21 cellular contexts compared by ENCODE assay signal in the genomic region with DNA sequence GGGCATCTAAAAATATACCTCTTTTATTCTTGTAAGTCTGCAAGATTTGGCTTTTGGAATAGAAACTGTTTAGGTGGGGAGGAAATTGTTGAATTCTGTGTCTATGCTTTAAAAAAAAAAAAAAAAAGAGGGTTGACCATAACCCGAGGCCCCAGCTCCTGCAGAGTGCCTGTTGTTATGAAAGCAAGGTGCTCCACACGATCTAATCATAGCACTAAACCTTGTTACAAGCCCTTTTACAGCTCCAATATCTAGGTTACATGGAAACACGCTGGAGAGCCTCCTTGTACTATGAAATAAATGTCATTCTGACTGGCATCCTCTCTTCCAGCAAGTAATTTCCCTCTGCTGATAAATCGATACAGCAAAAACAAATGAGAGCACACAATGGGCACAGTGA.
DNase-seq lines count a peak whose midpoint lies in the region; ATAC-seq and TF ChIP-seq lines count a peak whose summit lies in the region.
"Had no signal": no experiment of that assay in that cellular context is flagged by ENCODE, and none has a peak within 500 bp of the region (broad histone marks: within the 10 kb centered on the region; RNA-seq: fewer than 3 reads in every experiment).

No MANE protein-coding gene starts in this region.

- H3K79me1 ChIP-seq in H9 (ENCODE audit: insufficient read depth, low read depth, low read length, poor library complexity, severe bottlenecking), result no peaks in the 10 kb centered on the region

- peak overlapping the region; percentile 26 for H2BK20ac ChIP-seq in H9 (ENCODE audit: low read depth, low read length, poor library complexity, severe bottlenecking)

- H4K20me1 ChIP-seq in H9 (ENCODE audit: control insufficient read depth, insufficient read depth, insufficient read length), result no peaks in the 10 kb centered on the region

- H3K14ac ChIP-seq in H9 (ENCODE audit: insufficient read depth, low read length), result no peak overlapping the region

- H3K27ac ChIP-seq in H9 (ENCODE audit: insufficient read length, low read depth, low read length), result no peak overlapping the region
- H3K27ac ChIP-seq: C4-2B, skin epidermis had no signal

- no CpG with 5 or more reads among the region's 4 CpGs for WGBS in H9 (ENCODE audit: extremely low coverage, insufficient read length, low lambda C conversion rate)

- H3K23ac ChIP-seq in H9 (ENCODE audit: insufficient read length, low read depth, low read length), result no peak overlapping the region

- H2BK5ac ChIP-seq in H9 (ENCODE audit: insufficient read length, low read length), result no peak overlapping the region

- H3K4me1 Mint-ChIP-seq in H9 (peaks cover 49 to 54% of the 10 kb centered on the region in 2 experiments), brain (peaks cover 40% of the 10 kb centered on the region), nephron progenitor cell (peaks cover 23% of the 10 kb centered on the region)
- H3K4me1 Mint-ChIP-seq: stimulated activated naive B cell treated with anti-CD40 and anti-IgM and Interleukin-4, amounts not matched to agents 10 μg/mL and 1 μg/mL and 100 μg/mL, for 72 hours had no signal

- H3K9ac ChIP-seq in H9 (ENCODE audit: extremely low read depth, insufficient read length, low read length), result no peak overlapping the region

- no peaks in the 10 kb centered on the region for H3K9me3 ChIP-seq in H9 (ENCODE audit: control insufficient read depth, low read depth, low read length)

- no peaks in the 10 kb centered on the region for H3K23me2 ChIP-seq in H9 (ENCODE audit: insufficient read length, low read depth, low read length, poor library complexity, severe bottlenecking)

- ATAC-seq in HG03432 (IDR thresholded peaks at IDR 0.05; ENCODE audit: unreplicated experiment) (no peak), GM19328 (IDR thresholded peaks at IDR 0.05; ENCODE audit: unreplicated experiment) (no peak), HG03571 (IDR thresholded peaks at IDR 0.05; ENCODE audit: unreplicated experiment) (no peak)
- ATAC-seq: activated T-cell treated with anti-CD3 and anti-CD28 coated beads, Interleukin-2, amount 50 U/mL, for 4 hours; stimulated activated naive B cell treated with anti-CD40 and anti-IgM and Interleukin-4, amounts not matched to agents 10 μg/mL and 1 μg/mL and 100 μg/mL, for 72 hours had no signal

- H2BK12ac ChIP-seq in H9 (ENCODE audit: insufficient read length, low read depth, low read length), result no peak overlapping the region

- peaks cover 0 to 5% of the 10 kb centered on the region in 2 experiments; a peak in 2 of 5 replicates for H3K9me3 Mint-ChIP-seq in H9
- peaks cover 0 to 16% (median 4%) of the 10 kb centered on the region in 5 experiments for H3K9me3 Mint-ChIP-seq in brain
- H3K9me3 Mint-ChIP-seq in nephron progenitor cell, result peaks cover 8% of the 10 kb centered on the region
- H3K9me3 Mint-ChIP-seq: activated T-cell treated with anti-CD3 and anti-CD28 coated beads, Interleukin-2, amount 50 U/mL, for 4 hours had no signal

- DNase-seq in H9, result peak; percentile 41
- peak; percentile 69 for DNase-seq in NCI-H1092 treated with DMSO at 0.1 percent for 48 hours (lab: John Stamatoyannopoulos, UW)
- DNase-seq in nephron progenitor cell, result no peak
- DNase-seq in SIG-M5 treated with dmso at 0.1 percent for 504 hours (lab: John Stamatoyannopoulos, UW; ENCODE audit: unreplicated experiment), result no peak
- DNase-seq: activated CD8-positive, alpha-beta memory T cell treated with anti-CD3 and anti-CD28 coated beads for 24 hours; activated naive CD4-positive, alpha-beta T cell treated with Interleukin-2 at 50 U/mL for 16 hours; activated T-cell treated with anti-CD3 and anti-CD28 coated beads, Interleukin-2, amount 50 U/mL, for 4 hours; cortex of kidney; EL; GOT3; head of caudate nucleus; NCI-H187 treated with DMSO at 0.1 percent for 48 hours; NCI-H524 treated with DMSO at 0.1 percent for 48 hours; SHP77 treated with DMSO at 0.1 percent for 48 hours; stimulated activated naive B cell treated with anti-CD40 and anti-IgM and Interleukin-4, amounts not matched to agents 10 μg/mL and 1 μg/mL and 100 μg/mL, for 72 hours had no signal

- peak overlapping the region; percentile 6 for H2BK120ac ChIP-seq in H9 (ENCODE audit: low read depth, low read length, poor library complexity, severe bottlenecking)

- peaks cover 0 to 7% (median 0%) of the 10 kb centered on the region in 3 experiments; a peak in 2 of 7 replicates for H3K36me3 Mint-ChIP-seq in H9 (ENCODE audit: insufficient read depth in 1 of 3, low read depth in 3 of 3)
- peaks cover 5% of the 10 kb centered on the region for H3K36me3 Mint-ChIP-seq in brain
- peaks cover 8% of the 10 kb centered on the region for H3K36me3 Mint-ChIP-seq in nephron progenitor cell (ENCODE audit: low read depth)
- H3K36me3 Mint-ChIP-seq: stimulated activated naive B cell treated with anti-CD40 and anti-IgM and Interleukin-4, amounts not matched to agents 10 μg/mL and 1 μg/mL and 100 μg/mL, for 72 hours had no signal

- H3K79me2 ChIP-seq in H9 (ENCODE audit: insufficient read depth, low read length), result no peaks in the 10 kb centered on the region

- no peak for TF ChIP-seq CTCF in H9 (conservative IDR thresholded peaks at IDR 0.05)
- TF ChIP-seq CTCF in brain (conservative IDR thresholded peaks at IDR 0.05), result no peak
- TF ChIP-seq CTCF in nephron progenitor cell (IDR thresholded peaks at IDR 0.05), result no peak

- H2AK5ac ChIP-seq in H9 (ENCODE audit: insufficient read length, low read length), result no peak overlapping the region

- H3K4me3 Mint-ChIP-seq in H9 (peak overlapping the region; percentile 17 to 45; a peak in 3 of 5 replicates), brain (peak overlapping the region; percentile 33 to 67 (median 51)), nephron progenitor cell (no peak overlapping the region)
- H3K4me3 Mint-ChIP-seq: activated T-cell treated with anti-CD3 and anti-CD28 coated beads, Interleukin-2, amount 50 U/mL, for 4 hours; stimulated activated naive B cell treated with anti-CD40 and anti-IgM and Interleukin-4, amounts not matched to agents 10 μg/mL and 1 μg/mL and 100 μg/mL, for 72 hours had no signal

- no peaks in the 10 kb centered on the region for H3K27me3 Mint-ChIP-seq in H9 (ENCODE audit: low read depth)
- H3K27me3 Mint-ChIP-seq in brain, result no peaks in the 10 kb centered on the region
- no peaks in the 10 kb centered on the region for H3K27me3 Mint-ChIP-seq in nephron progenitor cell (ENCODE audit: low read depth, poor library complexity)
- H3K27me3 Mint-ChIP-seq: stimulated activated naive B cell treated with anti-CD40 and anti-IgM and Interleukin-4, amounts not matched to agents 10 μg/mL and 1 μg/mL and 100 μg/mL, for 72 hours had no signal

- H3K4ac ChIP-seq in H9 (ENCODE audit: low read depth, low read length), result no peak overlapping the region

- peak overlapping the region; percentile 65 to 94 (median 76); a peak in 6 of 7 replicates for H3K27ac Mint-ChIP-seq in H9
- peak overlapping the region; percentile 47 to 78 (median 74) for H3K27ac Mint-ChIP-seq in brain
- peak overlapping the region; percentile 9 for H3K27ac Mint-ChIP-seq in nephron progenitor cell
- H3K27ac Mint-ChIP-seq: stimulated activated naive B cell treated with anti-CD40 and anti-IgM and Interleukin-4, amounts not matched to agents 10 μg/mL and 1 μg/mL and 100 μg/mL, for 72 hours had no signal

- H3K27me3 ChIP-seq in H9 (ENCODE audit: insufficient read depth, low read length), result no peaks in the 10 kb centered on the region

- H2BK15ac ChIP-seq in H9 (ENCODE audit: low read depth, low read length), result no peak overlapping the region

- H3K4me2 ChIP-seq in H9 (ENCODE audit: insufficient read depth, insufficient read length, low read length), result peak overlapping the region; percentile 38

- H3K18ac ChIP-seq in H9 (ENCODE audit: insufficient read length, low read depth, low read length), result no peak overlapping the region

- peaks cover 3% of the 10 kb centered on the region; the same call in 1 of the 2 replicates for H3K4me1 ChIP-seq in H9 (ENCODE audit: insufficient read depth, low read length)

- H4K8ac ChIP-seq in H9 (replicated peaks; ENCODE audit: insufficient read length, low read depth, low read length), result no peak overlapping the region

- no peak overlapping the region for H3T11ph ChIP-seq in H9 (ENCODE audit: low read length)

- no peak overlapping the region for H4K91ac ChIP-seq in H9 (ENCODE audit: insufficient read length, low read depth, low read length)

- H2AFZ ChIP-seq in H9 (ENCODE audit: low read length), result no peak overlapping the region

- H4K5ac ChIP-seq in H9 (ENCODE audit: insufficient read length, low read depth, low read length), result no peak overlapping the region

- no peak overlapping the region for H3K56ac ChIP-seq in H9 (ENCODE audit: insufficient read length, low read depth, low read length)

Comparison
In these comparisons a context has a peak if more than half of its experiments do, and no peak if none do; other contexts are left out.
1. DNase-seq: peak in H9 (single experiment) and NCI-H1092 treated with DMSO at 0.1 percent for 48 hours (single experiment); none in nephron progenitor cell (single experiment) and SIG-M5 treated with dmso at 0.1 percent for 504 hours (single experiment).
2. H3K27ac Mint-ChIP-seq: peak in every context shown above with its lines; median percentile 76 in H9; 74 in brain; 9 in nephron progenitor cell.